ENCODE assay signal across 30 cellular contexts in the genomic region with DNA sequence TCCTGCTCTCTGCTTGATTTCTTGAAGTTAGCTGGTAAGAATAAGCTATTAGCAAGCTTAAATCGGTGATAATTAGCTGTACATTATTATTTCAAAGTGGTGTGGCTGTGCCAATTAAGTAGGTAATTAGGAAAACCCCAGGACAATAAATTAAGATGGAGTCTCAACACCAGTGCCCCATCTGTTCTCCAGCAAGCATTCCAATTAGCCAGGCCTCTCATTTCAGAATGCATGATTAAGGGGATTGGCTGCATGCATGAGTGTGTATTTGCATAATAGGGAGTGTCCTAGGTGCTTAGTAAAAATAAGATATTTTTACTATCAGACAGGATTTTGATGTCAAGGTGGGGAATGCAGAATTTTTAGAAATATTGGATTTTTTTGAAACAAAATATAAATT.
"Had no signal": no experiment of that assay in that cellular context is flagged by ENCODE, and none has a peak within 500 bp of the region (broad histone marks: within the 10 kb centered on the region; RNA-seq: fewer than 3 reads in every experiment).

No MANE protein-coding gene starts in this region.

- H3K4me1 Mint-ChIP-seq: activated naive CD8-positive, alpha-beta T cell treated with anti-CD3 and anti-CD28 coated beads for 36 hours had no signal

- DNase-seq: activated CD4-positive, alpha-beta T cell treated with anti-CD3 and anti-CD28 coated beads for 4 hours; activated CD4-positive, alpha-beta T cell treated with anti-CD3 and anti-CD28 coated beads, Interleukin-2, amount 50 U/mL, for 4 hours; activated effector memory CD4-positive, alpha-beta T cell treated with Interleukin-2 at 50 U/mL for 16 hours; activated naive CD4-positive, alpha-beta T cell treated with anti-CD3 and anti-CD28 coated beads for 36 hours; activated naive CD8-positive, alpha-beta T cell treated with anti-CD3 and anti-CD28 coated beads for 36 hours; activated T-cell treated with anti-CD3 and anti-CD28 coated beads for 4 hours; activated T-cell treated with anti-CD3 and anti-CD28 coated beads, Interleukin-2, amount 50 U/mL, for 72 hours; adrenal gland; cerebellar nuclear complex; colonic mucosa; dorsolateral prefrontal cortex; effector memory CD4-positive, alpha-beta T cell; gastrocnemius medialis; hippocampal formation; left cardiac atrium; left ventricle myocardium superior; ovary; right lobe of liver; stimulated activated CD4-positive, alpha-beta T cell treated with anti-CD3 and anti-CD28 coated beads, Interleukin-12 subunit alpha, Interleukin-12 subunit beta, amount 100 ng/mL, for 4 hours; stimulated activated CD4-positive, alpha-beta T cell treated with anti-CD3 and anti-CD28 coated beads, Interleukin-4, amount 100 ng/mL, for 1 hour; T-helper 9 cell; trophoblast cell had no signal

- H3K4me3 ChIP-seq: adrenal gland, ascending aorta, cardiac muscle cell, colonic mucosa, dorsolateral prefrontal cortex, gastrocnemius medialis, ovary, right lobe of liver, thoracic aorta had no signal

- H3K4me1 ChIP-seq: adrenal gland, ascending aorta, colonic mucosa, gastrocnemius medialis, right lobe of liver had no signal

- H3K27ac ChIP-seq: adrenal gland, ascending aorta, cardiac muscle cell, colonic mucosa, dorsolateral prefrontal cortex, gastrocnemius medialis, ovary, right lobe of liver, thoracic aorta, VCaP had no signal

- H3K9me3 ChIP-seq: adrenal gland, ascending aorta, colonic mucosa, gastrocnemius medialis, ovary, right lobe of liver, thoracic aorta had no signal

- H3K4me3 Mint-ChIP-seq: activated naive CD4-positive, alpha-beta T cell treated with anti-CD3 and anti-CD28 coated beads for 36 hours; activated naive CD8-positive, alpha-beta T cell treated with anti-CD3 and anti-CD28 coated beads for 36 hours; activated T-cell treated with anti-CD3 and anti-CD28 coated beads, Interleukin-2, amount 50 U/mL, for 72 hours; nephron; stimulated activated naive CD8-positive, alpha-beta T cell treated with anti-CD3 and anti-CD28 coated beads, Interleukin-15, Interleukin-2, amounts not matched to agents 100 ng/mL and 50 ng/mL, for 24 hours had no signal

- H3K27me3 Mint-ChIP-seq: progenitor cell of endocrine pancreas; stimulated activated naive CD8-positive, alpha-beta T cell treated with anti-CD3 and anti-CD28 coated beads, Interleukin-15, Interleukin-2, amounts not matched to agents 100 ng/mL and 50 ng/mL, for 24 hours had no signal

- H3K9me3 Mint-ChIP-seq: activated naive CD4-positive, alpha-beta T cell treated with anti-CD3 and anti-CD28 coated beads for 36 hours; activated naive CD8-positive, alpha-beta T cell treated with anti-CD3 and anti-CD28 coated beads for 36 hours; activated T-cell treated with anti-CD3 and anti-CD28 coated beads, Interleukin-2, amount 50 U/mL, for 72 hours; nephron had no signal

- H3K36me3 Mint-ChIP-seq: activated naive CD8-positive, alpha-beta T cell treated with anti-CD3 and anti-CD28 coated beads for 36 hours; brain had no signal

- H3K27me3 ChIP-seq: adrenal gland, ascending aorta, cardiac muscle cell, colonic mucosa, dorsolateral prefrontal cortex, gastrocnemius medialis, ovary, right lobe of liver had no signal

- H3K27ac Mint-ChIP-seq: activated naive CD4-positive, alpha-beta T cell treated with anti-CD3 and anti-CD28 coated beads for 36 hours; activated naive CD8-positive, alpha-beta T cell treated with anti-CD3 and anti-CD28 coated beads for 36 hours; activated T-cell treated with anti-CD3 and anti-CD28 coated beads, Interleukin-2, amount 50 U/mL, for 72 hours; nephron; progenitor cell of endocrine pancreas; stimulated activated naive CD8-positive, alpha-beta T cell treated with anti-CD3 and anti-CD28 coated beads, Interleukin-15, Interleukin-2, amounts not matched to agents 100 ng/mL and 50 ng/mL, for 24 hours had no signal

- ATAC-seq: activated T-cell treated with anti-CD3 and anti-CD28 coated beads, Interleukin-2, amount 50 U/mL, for 72 hours; gastrocnemius medialis; left cardiac atrium; left ventricle myocardium superior; right lobe of liver had no signal

- H3K36me3 ChIP-seq: adrenal gland, ascending aorta, cardiac muscle cell, colonic mucosa, gastrocnemius medialis, ovary, right lobe of liver, thoracic aorta had no signal
